8 cellular contexts compared by ENCODE assay signal in genomic region chr16:58511933-58512815, GRCh38. TPM values are rescaled to one million over a fixed set of nuclear protein-coding genes. Genes with fewer than 3 reads are reported as not detected.
DNase-seq lines count a peak whose midpoint lies in the region; ATAC-seq and TF ChIP-seq lines count a peak whose summit lies in the region.

No MANE protein-coding gene starts in this region.

- H4K8ac ChIP-seq in mesendoderm (ENCODE audit: low read depth, low read length): no peak overlapping the region

- H2BK15ac ChIP-seq in mesendoderm (replicated peaks; ENCODE audit: low read depth): no peak overlapping the region

- no peaks in the 10 kb centered on the region for H3K27me3 ChIP-seq in dorsolateral prefrontal cortex
- H3K27me3 ChIP-seq in mesendoderm (ENCODE audit: insufficient read depth, low read length, poor library complexity): no peaks in the 10 kb centered on the region

- H3K79me2 ChIP-seq in mesendoderm (ENCODE audit: control insufficient read depth, insufficient read depth, low read length): peaks cover 4% of the 10 kb centered on the region

- H3K4ac ChIP-seq in mesendoderm (ENCODE audit: low read depth, low read length): no peak overlapping the region

- no peak overlapping the region for H3K4me2 ChIP-seq in mesendoderm (ENCODE audit: low read length)

- no peak overlapping the region for H4K5ac ChIP-seq in mesendoderm (ENCODE audit: low read length)

- peak; percentile 33 to 88 (median 76) for TF ChIP-seq CTCF in dorsolateral prefrontal cortex (IDR thresholded peaks at IDR 0.05 in 54 of 56, conservative IDR thresholded peaks at IDR 0.05 in 2 of 56; ENCODE audit: low read depth in 1 of 56, partially characterized antibody in 56 of 56)

- H3K18ac ChIP-seq in mesendoderm (ENCODE audit: low read length): no peak overlapping the region

- no peak overlapping the region for H2AK5ac ChIP-seq in mesendoderm (ENCODE audit: low read length)

- H3K79me1 ChIP-seq in mesendoderm (ENCODE audit: low read length): peaks cover 6% of the 10 kb centered on the region

- no peak overlapping the region for H2BK120ac ChIP-seq in mesendoderm (ENCODE audit: low read depth, low read length)

- no peak overlapping the region for H2BK5ac ChIP-seq in mesendoderm (ENCODE audit: low read length)

- no peak overlapping the region for H3K4me3 ChIP-seq in dorsolateral prefrontal cortex
- H3K4me3 ChIP-seq in mesendoderm (ENCODE audit: low read length): no peak overlapping the region

- H3K56ac ChIP-seq in mesendoderm (ENCODE audit: low read length): no peak overlapping the region

- peaks cover 3% of the 10 kb centered on the region for H3K36me3 ChIP-seq in mesendoderm (ENCODE audit: control insufficient read depth, insufficient read depth, low read length)

- no peak overlapping the region for H3K23ac ChIP-seq in mesendoderm (ENCODE audit: low read length)

- DNase-seq in EH (ENCODE audit: low read depth) (peak; percentile 63), NCI-H774 (lab: John Stamatoyannopoulos, UW) (peak; percentile 21), dorsolateral prefrontal cortex (peak in 9 of 10 donors; percentile 69 to 87 (median 76)), mesendoderm (peak; percentile 86)
- DNase-seq in activated CD4-positive, alpha-beta T cell treated with anti-CD3 and anti-CD28 coated beads, Interleukin-2, amount 50 U/mL, for 48 hours: peak; percentile 91 to 92
- peak; percentile 80 for DNase-seq in stimulated activated CD8-positive, alpha-beta memory T cell treated with anti-CD3 and anti-CD28 coated beads, Interleukin-4, amount 100 ng/mL, for 24 hours (ENCODE audit: low read depth)

- H3K9ac ChIP-seq in mesendoderm (ENCODE audit: low read length): no peak overlapping the region

- TF ChIP-seq POLR2A in GM18505 (IDR thresholded peaks at IDR 0.05; ENCODE audit: borderline replicate concordance, extremely low read depth, insufficient read depth, insufficient read length): no peak

- ATAC-seq in HG02852 (IDR thresholded peaks at IDR 0.05; ENCODE audit: unreplicated experiment): peak; percentile 35
- ATAC-seq in GM18505 (IDR thresholded peaks at IDR 0.05; ENCODE audit: unreplicated experiment): no peak

- H3K4me1 ChIP-seq in mesendoderm (ENCODE audit: control insufficient read depth, low read depth, low read length): no peaks in the 10 kb centered on the region

- WGBS in mesendoderm (ENCODE audit: extremely low coverage, insufficient coverage, low lambda C conversion rate): no CpG with 5 or more reads among the region's 17 CpGs

- intact Hi-C loops in dorsolateral prefrontal cortex (cut with DNase I): loop anchor here (5.0 to 10.0 kb wide), 5 partner anchors 120 to 387 kb away; partner anchors contain the start of genes CFAP20 (in 1 of the 2) and GINS3 (in 1 of the 2)

- peak overlapping the region in 27 of 59 donors; percentile 7 to 72 (median 44) for H3K27ac ChIP-seq in dorsolateral prefrontal cortex
- H3K27ac ChIP-seq in mesendoderm (ENCODE audit: low read depth, low read length): no peak overlapping the region

RNA-seq across cellular contexts. Expression of gene SETD6, which starts 3.1 kb away (rescaled TPM):
- 10 to 100 TPM; 14.5 to 47.1 (median 26.3) TPM for total RNA-seq in dorsolateral prefrontal cortex
- 24.0 TPM for polyA plus RNA-seq in mesendoderm (2013, experiment 1 of 2)
- polyA plus RNA-seq in mesendoderm (2013, experiment 2 of 2): 25.0 TPM

RNA-seq across cellular contexts. Expression of gene NDRG4, which starts 12.2 kb away (rescaled TPM):
- 1,000 to 10,000 TPM in 17 of 120 experiments, 100 to 1,000 TPM in 103; 366 to 1,232 (median 838) TPM for total RNA-seq in dorsolateral prefrontal cortex
- 7.2 TPM for polyA plus RNA-seq in mesendoderm (2013, experiment 1 of 2)
- 7.0 TPM for polyA plus RNA-seq in mesendoderm (2013, experiment 2 of 2)

Comparison
In these comparisons a context has a peak if more than half of its experiments do, and no peak if none do; other contexts are left out.
1. DNase-seq: peak in every context shown above with its lines; median percentile 92 in activated CD4-positive, alpha-beta T cell treated with anti-CD3 and anti-CD28 coated beads, Interleukin-2, amount 50 U/mL, for 48 hours; 86 in mesendoderm; 80 in stimulated activated CD8-positive, alpha-beta memory T cell treated with anti-CD3 and anti-CD28 coated beads, Interleukin-4, amount 100 ng/mL, for 24 hours; 76 in dorsolateral prefrontal cortex; 63 in EH; 21 in NCI-H774.